In the genomic region with DNA sequence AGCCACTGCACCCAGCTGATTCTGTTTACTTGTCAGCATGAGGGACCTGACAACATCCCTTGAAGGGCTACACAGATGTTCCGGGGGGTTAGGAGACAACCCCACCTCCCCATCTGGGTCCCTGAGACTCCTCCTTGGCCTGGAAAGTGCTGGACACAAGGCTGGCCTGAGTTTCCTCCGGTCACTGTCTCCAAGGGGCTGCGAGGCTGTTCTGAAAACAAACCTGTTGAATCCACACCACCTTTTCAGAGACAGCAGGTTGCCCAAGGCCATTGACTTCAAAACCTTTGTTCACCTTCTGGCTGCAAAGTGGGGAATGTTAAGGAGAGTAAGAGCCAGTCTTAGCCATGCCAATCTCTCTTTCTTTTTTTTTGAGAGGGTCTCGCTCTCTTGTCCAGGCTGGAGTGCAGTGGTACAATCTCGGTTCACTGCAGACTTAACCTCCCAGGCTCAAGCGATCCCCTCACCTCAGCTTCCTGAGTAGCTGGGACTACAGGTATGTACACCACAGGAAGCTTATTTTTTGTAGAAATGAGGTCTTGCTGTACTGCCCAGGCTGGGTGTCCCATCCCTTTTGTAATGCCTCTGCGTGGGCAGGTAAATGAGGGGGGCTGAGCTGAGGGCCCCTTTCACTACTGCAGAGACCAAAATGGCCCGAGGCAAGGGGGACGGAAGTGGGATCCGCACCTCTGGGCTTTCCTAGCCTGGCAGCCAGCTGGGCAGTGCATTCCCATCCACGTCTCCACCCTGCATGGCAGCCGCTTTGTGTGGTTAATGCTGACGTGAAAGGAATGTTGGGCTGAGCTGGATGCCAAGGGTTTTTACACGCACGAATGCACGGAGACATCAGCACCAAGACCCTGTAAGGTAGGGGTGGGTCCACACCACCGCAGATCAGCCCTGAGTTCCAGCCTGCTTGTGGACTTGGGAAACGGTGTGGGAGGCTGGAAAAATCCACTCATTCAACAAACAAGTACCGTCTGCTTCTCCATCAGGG, we compare ENCODE assay signal across 10 cellular contexts. TPM values are rescaled to one million over a fixed set of nuclear protein-coding genes. Genes with fewer than 3 reads are reported as not detected.
DNase-seq lines count a peak whose midpoint lies in the region; ATAC-seq, FAIRE-seq and TF ChIP-seq lines count a peak whose summit lies in the region.
"Had no signal": no experiment of that assay in that cellular context is flagged by ENCODE, and none has a peak within 500 bp of the region (broad histone marks: within the 10 kb centered on the region; RNA-seq: fewer than 3 reads in every experiment).

No MANE protein-coding gene starts in this region.

- no peaks in the 10 kb centered on the region for H3K27me3 Mint-ChIP-seq in CD8-positive, alpha-beta memory T cell
- peaks cover 4% of the 10 kb centered on the region for H3K27me3 Mint-ChIP-seq in neural crest cell (ENCODE audit: low read depth)

- peak overlapping the region in 5 of 7 donors; percentile 15 to 90 (median 41) for H3K4me3 Mint-ChIP-seq in CD8-positive, alpha-beta memory T cell
- peak overlapping the region; percentile 47 for H3K4me3 Mint-ChIP-seq in neural crest cell

- peak overlapping the region in 2 of 8 donors; percentile 30 to 47 for H3K27ac Mint-ChIP-seq in CD8-positive, alpha-beta memory T cell
- no peak overlapping the region for H3K27ac Mint-ChIP-seq in neural crest cell (ENCODE audit: unreplicated experiment)

- H3K27me3 ChIP-seq in CD8-positive, alpha-beta memory T cell (ENCODE audit: insufficient read depth, low read length, poor library complexity, severe bottlenecking) = no peaks in the 10 kb centered on the region
- H3K27me3 ChIP-seq in MG63 (no peaks in the 10 kb centered on the region), bronchial epithelial cell (ENCODE audit: control insufficient read depth, insufficient read depth, low read length) (no peaks in the 10 kb centered on the region)

- no peak for ATAC-seq in activated CD4-positive, CD25-positive, alpha-beta regulatory T cell treated with anti-CD3 and anti-CD28 coated beads, Interleukin-2, amount 50 U/mL, for 24 hours
- ATAC-seq in GM21423 (IDR thresholded peaks at IDR 0.05; ENCODE audit: unreplicated experiment) = no peak

- H3K4me1 Mint-ChIP-seq in CD8-positive, alpha-beta memory T cell = peaks cover 15 to 35% (median 28%) of the 10 kb centered on the region in 3 donors
- peaks cover 42% of the 10 kb centered on the region for H3K4me1 Mint-ChIP-seq in neural crest cell

- no peak for DNase-seq in CD8-positive, alpha-beta memory T cell
- DNase-seq in MG63 (peak; percentile 65), bronchial epithelial cell (ENCODE audit: low read depth) (peak; percentile 62), neural crest cell (ENCODE audit: low read depth, low spot score) (no peak), ureter (ENCODE audit: low spot score) (no peak)
- no peak for DNase-seq in stimulated activated CD4-positive, alpha-beta T cell treated with anti-CD3 and anti-CD28 coated beads, Interleukin-4, amount 100 ng/mL, for 1 hour
- DNase-seq: activated T-cell treated with anti-CD3 and anti-CD28 coated beads, Interleukin-2, amount 50 U/mL, for 48 hours; T-helper 9 cell had no signal

- H3K27ac ChIP-seq in CD8-positive, alpha-beta memory T cell (ENCODE audit: low read depth, low read length) = no peak overlapping the region

- H3K36me3 ChIP-seq in CD8-positive, alpha-beta memory T cell (ENCODE audit: insufficient read depth, low read length) = no peaks in the 10 kb centered on the region
- H3K36me3 ChIP-seq in MG63 (peaks cover 9% of the 10 kb centered on the region; the same call in 1 of the 2 replicates), bronchial epithelial cell (ENCODE audit: control insufficient read depth, insufficient read depth, low read length) (no peaks in the 10 kb centered on the region)

- no peaks in the 10 kb centered on the region for H3K9me3 ChIP-seq in CD8-positive, alpha-beta memory T cell (ENCODE audit: low read length)
- H3K9me3 ChIP-seq in MG63 = no peaks in the 10 kb centered on the region

- CTCF ChIA-PET in CD8-positive, alpha-beta memory T cell (lab: Charles Lee) = interaction anchor here (1.2 to 2.5 kb wide), 2 partner anchors 11 to 29 kb away, joined by 3 to 10 read pairs; a partner anchor contains a TSS

- H3K4me1 ChIP-seq in CD8-positive, alpha-beta memory T cell (ENCODE audit: insufficient read depth, low read length) = peaks cover 17% of the 10 kb centered on the region

- TF ChIP-seq CTCF in bronchial epithelial cell (IDR thresholded peaks at IDR 0.05; ENCODE audit: insufficient read depth, low read length, severe bottlenecking) (no peak), neural crest cell (conservative IDR thresholded peaks at IDR 0.05) (no peak)

- H3K36me3 Mint-ChIP-seq in CD8-positive, alpha-beta memory T cell = peaks cover 0 to 7% (median 0%) of the 10 kb centered on the region in 3 donors
- no peaks in the 10 kb centered on the region for H3K36me3 Mint-ChIP-seq in neural crest cell (ENCODE audit: low read depth)

- H3K9me3 Mint-ChIP-seq in CD8-positive, alpha-beta memory T cell = no peaks in the 10 kb centered on the region
- H3K9me3 Mint-ChIP-seq in neural crest cell = no peaks in the 10 kb centered on the region

- POLR2A ChIA-PET in CD8-positive, alpha-beta memory T cell (lab: Charles Lee) = no interaction called here

- H3K4me3 ChIP-seq in CD8-positive, alpha-beta memory T cell (ENCODE audit: low read length) = no peak overlapping the region
- no peak overlapping the region for H3K4me3 ChIP-seq in MG63
- no peak overlapping the region for H3K4me3 ChIP-seq in bronchial epithelial cell (ENCODE audit: low read depth, low read length)

- no peak for FAIRE-seq in bronchial epithelial cell (lab: Jason Lieb, UNC)

RNA-seq across cellular contexts. Expression of a gene that starts 1.9 kb away (rescaled TPM):
- total RNA-seq in CD8-positive, alpha-beta memory T cell = 1 to 10 TPM; 8.3 to 8.7 TPM
- 0.36 TPM for polyA plus RNA-seq in CD8-positive, alpha-beta memory T cell
- 3.1 and 4.0 TPM in 2 replicates for total RNA-seq in MG63 (2014; rRNA removed; shearing (Covaris generic); ENCODE audit: low replicate concordance)
- 0.79 and 1.0 TPM in 2 replicates for total RNA-seq in bronchial epithelial cell
- total RNA-seq in neural crest cell = 14.8 and 15.0 TPM in 2 replicates
- total RNA-seq in ureter = 7.4 TPM

RNA-seq across cellular contexts. Expression of a gene that starts 10.0 kb away (rescaled TPM):
- not detected for total RNA-seq in CD8-positive, alpha-beta memory T cell
- polyA plus RNA-seq in CD8-positive, alpha-beta memory T cell = not detected
- not detected in 2 replicates for total RNA-seq in MG63 (2014; rRNA removed; shearing (Covaris generic); ENCODE audit: low replicate concordance)
- total RNA-seq in bronchial epithelial cell = not detected in 2 replicates
- not detected in 2 replicates for total RNA-seq in neural crest cell
- not detected for total RNA-seq in ureter

RNA-seq across cellular contexts. Expression of a gene that starts 10.4 kb away (rescaled TPM):
- total RNA-seq in CD8-positive, alpha-beta memory T cell = 10 to 100 TPM; 27.5 to 28.4 TPM
- 7.0 TPM for polyA plus RNA-seq in CD8-positive, alpha-beta memory T cell
- 19.7 and 35.1 TPM in 2 replicates for total RNA-seq in MG63 (2014; rRNA removed; shearing (Covaris generic); ENCODE audit: low replicate concordance)
- total RNA-seq in bronchial epithelial cell (2.4 and 3.5 TPM in 2 replicates), neural crest cell (81.1 and 87.9 TPM in 2 replicates), ureter (14.2 TPM)

RNA-seq across cellular contexts. Expression of a gene that starts 13.1 kb away (rescaled TPM):
- total RNA-seq in CD8-positive, alpha-beta memory T cell = 10 to 100 TPM; 33.7 to 38.8 TPM
- polyA plus RNA-seq in CD8-positive, alpha-beta memory T cell = 32.0 TPM
- total RNA-seq in MG63 (2014; rRNA removed; shearing (Covaris generic); ENCODE audit: low replicate concordance) = 149 and 180 TPM in 2 replicates
- 33.2 and 33.3 TPM in 2 replicates for total RNA-seq in bronchial epithelial cell
- 34.3 and 36.7 TPM in 2 replicates for total RNA-seq in neural crest cell
- 48.4 TPM for total RNA-seq in ureter

RNA-seq across cellular contexts. Expression of a gene that starts 13.7 kb away (rescaled TPM):
- 1 to 10 TPM in 1 of 2 experiments, under 1 TPM in 1; 0.35 to 1.2 TPM for total RNA-seq in CD8-positive, alpha-beta memory T cell
- not detected for polyA plus RNA-seq in CD8-positive, alpha-beta memory T cell
- 1.4 TPM in 1 of 2 replicates, not detected in the other for total RNA-seq in MG63 (2014; rRNA removed; shearing (Covaris generic); ENCODE audit: low replicate concordance)
- total RNA-seq in bronchial epithelial cell = under 0.01 and 0.26 TPM in 2 replicates
- total RNA-seq in neural crest cell = 1.3 and 1.5 TPM in 2 replicates
- 15.2 TPM for total RNA-seq in ureter

Comparison
In these comparisons a context has a peak if more than half of its experiments do, and no peak if none do; other contexts are left out.
1. DNase-seq: peak in MG63 (single experiment) and bronchial epithelial cell (single experiment); none in CD8-positive, alpha-beta memory T cell (0 of 5), neural crest cell (single experiment), ureter (single experiment) and stimulated activated CD4-positive, alpha-beta T cell treated with anti-CD3 and anti-CD28 coated beads, Interleukin-4, amount 100 ng/mL, for 1 hour (single experiment).